8 cellular contexts compared by ENCODE assay signal in the genomic region with DNA sequence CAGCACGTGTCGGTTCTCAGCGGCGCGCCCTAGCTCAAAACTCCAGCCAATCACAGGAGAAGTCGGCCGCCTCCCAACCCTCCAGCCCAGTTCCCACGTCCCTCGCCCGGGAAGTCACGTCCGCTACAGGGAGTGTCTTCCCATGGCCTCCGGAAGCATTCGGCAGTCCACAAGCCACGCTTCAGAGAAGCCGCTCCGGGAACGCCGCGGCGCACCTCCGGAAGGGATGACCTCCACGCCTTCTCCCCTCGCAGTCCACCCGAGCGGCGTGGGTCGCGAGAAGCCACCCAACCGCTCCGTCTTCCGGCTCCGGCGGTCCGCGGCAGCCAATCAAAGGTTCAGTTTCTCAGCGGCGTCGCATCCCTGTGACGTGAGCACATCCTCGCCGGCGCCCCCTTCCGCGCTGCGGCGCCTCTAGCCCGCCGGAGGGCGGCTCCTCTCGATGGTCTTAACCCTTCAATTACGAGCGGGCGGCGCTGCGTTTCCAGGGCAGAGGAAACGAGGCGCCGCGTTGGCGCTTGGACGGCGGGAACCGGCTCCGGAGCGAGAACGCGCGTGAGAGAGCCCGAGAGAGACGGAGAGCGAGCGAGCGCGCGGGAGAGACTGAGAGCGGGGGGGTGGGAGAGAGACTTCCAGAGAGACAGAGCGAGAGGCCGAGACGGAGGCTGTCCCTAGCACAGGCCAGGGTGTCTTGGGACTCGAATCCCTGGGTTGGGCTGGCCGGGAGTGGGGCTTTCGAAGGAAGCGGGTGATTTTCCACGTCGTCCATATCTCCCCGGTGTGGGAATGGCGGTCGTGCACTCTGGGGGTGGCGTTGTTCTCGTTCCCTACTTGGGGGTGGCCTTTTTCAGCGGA. TPM values are rescaled to one million over a fixed set of nuclear protein-coding genes. Genes with fewer than 3 reads are reported as not detected.
A peak's percentile ranks its signal among the peaks of the same experiment; 100 is the strongest.
DNase-seq lines count a peak whose midpoint lies in the region; ATAC-seq, FAIRE-seq and TF ChIP-seq lines count a peak whose summit lies in the region.
"Not testable (repeated sequence)": the region's sequence is repeated elsewhere in the genome, so short reads cannot be mapped to it uniquely, and the experiment has no call there.

Gene FAM156B, plus strand, starts transcription at position 476 of the 855 bp plus-strand sequence. CDS start 9,896 bp downstream, outside the sequence.

- not testable (repeated sequence) for H3K9me2 ChIP-seq in Karpas-422 (replicated peaks; ENCODE audit: insufficient read depth, low read length); neural cell (ENCODE audit: insufficient read depth, low read length)

- not testable (repeated sequence) for H3K9me3 Mint-ChIP-seq in activated T-helper 17 cell treated with anti-CD3 and anti-CD28 coated beads, Interleukin-2, amount 50 U/mL, for 72 hours; glutamatergic neuron (ENCODE audit: unreplicated experiment); type B pancreatic cell

- H3K36me3 Mint-ChIP-seq in activated T-helper 17 cell treated with anti-CD3 and anti-CD28 coated beads, Interleukin-2, amount 50 U/mL, for 72 hours (ENCODE audit: low read depth); glutamatergic neuron (ENCODE audit: unreplicated experiment); type B pancreatic cell: not testable (repeated sequence)

- not testable (repeated sequence) for TF ChIP-seq EP300 in neural cell (conservative IDR thresholded peaks at IDR 0.05; ENCODE audit: poor library complexity, severe bottlenecking)

- not testable (repeated sequence) for H3K9ac ChIP-seq in Karpas-422 (ENCODE audit: low read length); neural cell (ENCODE audit: low read length)

- TF ChIP-seq RAD21 in neural cell (conservative IDR thresholded peaks at IDR 0.05), result not testable (repeated sequence)

- not testable (repeated sequence) for H3K27ac ChIP-seq in Karpas-422 (ENCODE audit: low read length); neural cell (ENCODE audit: low read length)

- not testable (repeated sequence) for H3K27me3 Mint-ChIP-seq in activated T-helper 17 cell treated with anti-CD3 and anti-CD28 coated beads, Interleukin-2, amount 50 U/mL, for 72 hours; glutamatergic neuron (ENCODE audit: unreplicated experiment); type B pancreatic cell

- H3K4me3 Mint-ChIP-seq in activated T-helper 17 cell treated with anti-CD3 and anti-CD28 coated beads, Interleukin-2, amount 50 U/mL, for 72 hours; glutamatergic neuron (ENCODE audit: unreplicated experiment); type B pancreatic cell: not testable (repeated sequence)

- peak; percentile 96 for FAIRE-seq in GM18507 (lab: Jason Lieb, UNC)

- ATAC-seq in GM21447 (IDR thresholded peaks at IDR 0.05; ENCODE audit: unreplicated experiment), result peak; percentile 79
- ATAC-seq in HG02981 (IDR thresholded peaks at IDR 0.05; ENCODE audit: unreplicated experiment), result peak; percentile 84
- ATAC-seq in activated T-helper 17 cell treated with anti-CD3 and anti-CD28 coated beads, Interleukin-2, amount 50 U/mL, for 72 hours (replicated peaks), result peak; percentile 86

- H2AFZ ChIP-seq in Karpas-422 (ENCODE audit: low read length); neural cell (ENCODE audit: low read depth, low read length): not testable (repeated sequence)

- not testable (repeated sequence) for H3K4me3 ChIP-seq in Karpas-422 (ENCODE audit: low read length); neural cell (ENCODE audit: low read length)

- H3K9me3 ChIP-seq in Karpas-422 (ENCODE audit: low read length); neural cell (ENCODE audit: low read length): not testable (repeated sequence)

- not testable (repeated sequence) for DNase-seq in GM18507 (ENCODE audit: extremely low spot score, insufficient read length, low read depth); Karpas-422; glutamatergic neuron; type B pancreatic cell (ENCODE audit: extremely low spot score, unreplicated experiment)

- H3K79me2 ChIP-seq in Karpas-422 (ENCODE audit: low read length); neural cell (replicated peaks; ENCODE audit: insufficient read depth, low read length): not testable (repeated sequence)

- not testable (repeated sequence) for H3K4me1 Mint-ChIP-seq in activated T-helper 17 cell treated with anti-CD3 and anti-CD28 coated beads, Interleukin-2, amount 50 U/mL, for 72 hours; glutamatergic neuron (ENCODE audit: low read depth, unreplicated experiment); type B pancreatic cell (ENCODE audit: unreplicated experiment)

- not testable (repeated sequence) for H3K27ac Mint-ChIP-seq in activated T-helper 17 cell treated with anti-CD3 and anti-CD28 coated beads, Interleukin-2, amount 50 U/mL, for 72 hours; glutamatergic neuron (ENCODE audit: unreplicated experiment); type B pancreatic cell

- not testable (repeated sequence) for H3F3A ChIP-seq in neural cell (ENCODE audit: insufficient read depth, low read length, poor library complexity, severe bottlenecking)

- not testable (repeated sequence) for H3K4me1 ChIP-seq in Karpas-422 (ENCODE audit: low read length)

- TF ChIP-seq CTCF in glutamatergic neuron (IDR thresholded peaks at IDR 0.05; ENCODE audit: partially characterized antibody, unreplicated experiment); neural cell (IDR thresholded peaks at IDR 0.05; ENCODE audit: poor library complexity, severe bottlenecking); type B pancreatic cell (conservative IDR thresholded peaks at IDR 0.05): not testable (repeated sequence)

- not testable (repeated sequence) for H3K36me3 ChIP-seq in Karpas-422 (ENCODE audit: insufficient read depth, low read length); neural cell (ENCODE audit: insufficient read depth, low read length)

- H3K4me2 ChIP-seq in Karpas-422 (ENCODE audit: low read depth, low read length, poor library complexity, severe bottlenecking); neural cell (ENCODE audit: low read length): not testable (repeated sequence)

- H4K20me1 ChIP-seq in Karpas-422 (ENCODE audit: insufficient read depth, low read depth, low read length); neural cell (ENCODE audit: insufficient read depth): not testable (repeated sequence)

- not testable (repeated sequence) for H3K27me3 ChIP-seq in Karpas-422 (ENCODE audit: low read length); neural cell (ENCODE audit: insufficient read depth, low read depth, low read length)

RNA-seq across cellular contexts. Expression of gene FAM156B, which starts in this region (rescaled TPM):
- total RNA-seq in Karpas-422 (2014; rRNA removed; shearing (Covaris generic); ENCODE audit: low replicate concordance), result 10.2 and 15.0 TPM in 2 replicates
- total RNA-seq in activated T-helper 17 cell treated with anti-CD3 and anti-CD28 coated beads, Interleukin-2, amount 50 U/mL, for 72 hours, result 10 to 100 TPM; 12.4 to 16.1 TPM
- total RNA-seq in glutamatergic neuron (ENCODE audit: unreplicated experiment), result 11.8 TPM
- 57.9 and 111 TPM in 2 replicates for polyA plus RNA-seq in neural cell
- 21.2 and 33.1 TPM in 2 replicates for polyA minus RNA-seq in neural cell
- 14.0 and 20.1 TPM in 2 replicates for total RNA-seq in type B pancreatic cell (ENCODE audit: low replicate concordance)
